Comparison of ENCODE assay signal across 1 cellular context in the genomic region with DNA sequence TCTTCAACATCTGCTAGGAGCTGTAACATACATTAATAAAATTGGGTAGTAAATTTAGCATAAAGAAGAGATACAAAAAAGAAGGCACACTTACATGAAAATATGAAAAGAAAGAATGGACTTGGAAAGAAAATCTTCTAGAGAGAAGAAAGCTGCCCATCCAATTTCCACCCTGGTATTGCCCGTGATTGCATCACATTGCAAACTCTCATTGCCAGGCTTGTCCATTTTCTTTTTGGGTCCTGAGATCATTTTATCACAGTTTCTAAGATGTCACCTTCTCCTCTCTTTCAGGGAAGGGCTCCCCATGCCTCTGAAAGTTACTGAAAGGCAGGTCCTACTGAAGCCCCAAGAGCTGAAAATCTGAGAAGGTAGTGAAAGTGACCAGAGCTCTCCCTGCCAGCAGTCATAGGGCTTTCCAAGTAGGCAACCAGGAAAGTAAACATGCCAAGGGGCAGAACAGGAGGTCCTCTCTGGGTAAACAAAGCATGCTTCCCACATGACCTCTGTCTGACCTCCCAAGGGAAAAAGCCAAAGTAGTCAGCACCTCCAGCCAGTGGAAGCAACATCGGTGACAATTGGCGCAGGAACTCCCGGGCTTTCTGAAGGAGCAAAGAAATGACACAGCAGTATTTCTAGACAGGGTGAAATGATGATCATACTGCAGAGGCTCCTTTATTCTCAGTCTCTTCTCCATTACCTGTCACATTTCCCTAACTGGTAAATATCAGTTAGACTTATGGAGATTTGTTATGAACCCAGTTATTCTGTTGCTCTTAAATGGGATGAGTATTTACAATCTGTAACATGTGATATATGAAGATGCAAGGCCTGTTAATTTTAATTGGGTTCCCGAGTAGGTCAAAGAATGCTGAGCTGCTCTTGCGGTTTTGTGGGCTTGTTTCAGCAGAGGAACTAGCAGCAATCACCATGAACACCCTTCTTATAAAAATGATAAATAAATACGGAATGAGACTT.
TF ChIP-seq lines count a peak whose summit lies in the region.

No MANE protein-coding gene starts in this region.

TF ChIP-seq in HEK293, 187 proteins besides CTCF, POLR2A, EP300 and RAD21 (continued from another document and continues in another):
- TF ChIP-seq, protein P1, sequence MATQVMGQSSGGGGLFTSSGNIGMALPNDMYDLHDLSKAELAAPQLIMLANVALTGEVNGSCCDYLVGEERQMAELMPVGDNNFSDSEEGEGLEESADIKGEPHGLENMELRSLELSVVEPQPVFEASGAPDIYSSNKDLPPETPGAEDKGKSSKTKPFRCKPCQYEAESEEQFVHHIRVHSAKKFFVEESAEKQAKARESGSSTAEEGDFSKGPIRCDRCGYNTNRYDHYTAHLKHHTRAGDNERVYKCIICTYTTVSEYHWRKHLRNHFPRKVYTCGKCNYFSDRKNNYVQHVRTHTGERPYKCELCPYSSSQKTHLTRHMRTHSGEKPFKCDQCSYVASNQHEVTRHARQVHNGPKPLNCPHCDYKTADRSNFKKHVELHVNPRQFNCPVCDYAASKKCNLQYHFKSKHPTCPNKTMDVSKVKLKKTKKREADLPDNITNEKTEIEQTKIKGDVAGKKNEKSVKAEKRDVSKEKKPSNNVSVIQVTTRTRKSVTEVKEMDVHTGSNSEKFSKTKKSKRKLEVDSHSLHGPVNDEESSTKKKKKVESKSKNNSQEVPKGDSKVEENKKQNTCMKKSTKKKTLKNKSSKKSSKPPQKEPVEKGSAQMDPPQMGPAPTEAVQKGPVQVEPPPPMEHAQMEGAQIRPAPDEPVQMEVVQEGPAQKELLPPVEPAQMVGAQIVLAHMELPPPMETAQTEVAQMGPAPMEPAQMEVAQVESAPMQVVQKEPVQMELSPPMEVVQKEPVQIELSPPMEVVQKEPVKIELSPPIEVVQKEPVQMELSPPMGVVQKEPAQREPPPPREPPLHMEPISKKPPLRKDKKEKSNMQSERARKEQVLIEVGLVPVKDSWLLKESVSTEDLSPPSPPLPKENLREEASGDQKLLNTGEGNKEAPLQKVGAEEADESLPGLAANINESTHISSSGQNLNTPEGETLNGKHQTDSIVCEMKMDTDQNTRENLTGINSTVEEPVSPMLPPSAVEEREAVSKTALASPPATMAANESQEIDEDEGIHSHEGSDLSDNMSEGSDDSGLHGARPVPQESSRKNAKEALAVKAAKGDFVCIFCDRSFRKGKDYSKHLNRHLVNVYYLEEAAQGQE (tag by site-specific recombination; IDR thresholded peaks at IDR 0.05): no peak
- TF ChIP-seq, protein P2, sequence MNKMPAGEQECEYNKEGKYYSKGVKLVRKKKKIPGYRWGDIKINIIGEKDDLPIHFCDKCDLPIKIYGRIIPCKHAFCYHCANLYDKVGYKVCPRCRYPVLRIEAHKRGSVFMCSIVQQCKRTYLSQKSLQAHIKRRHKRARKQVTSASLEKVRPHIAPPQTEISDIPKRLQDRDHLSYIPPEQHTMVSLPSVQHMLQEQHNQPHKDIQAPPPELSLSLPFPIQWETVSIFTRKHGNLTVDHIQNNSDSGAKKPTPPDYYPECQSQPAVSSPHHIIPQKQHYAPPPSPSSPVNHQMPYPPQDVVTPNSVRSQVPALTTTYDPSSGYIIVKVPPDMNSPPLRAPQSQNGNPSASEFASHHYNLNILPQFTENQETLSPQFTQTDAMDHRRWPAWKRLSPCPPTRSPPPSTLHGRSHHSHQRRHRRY (tag by site-specific recombination; IDR thresholded peaks at IDR 0.05): no peak
- no peak for TF ChIP-seq ZFP3 (tag by site-specific recombination; IDR thresholded peaks at IDR 0.05; ENCODE audit: low read depth)
- TF ChIP-seq ZNF843 (tag by site-specific recombination; IDR thresholded peaks at IDR 0.05): no peak
- TF ChIP-seq ZNF121 (tag by site-specific recombination; IDR thresholded peaks at IDR 0.05): no peak
- no peak for TF ChIP-seq BCL11A (tag by site-specific recombination; IDR thresholded peaks at IDR 0.05; ENCODE audit: low read depth)
- no peak for TF ChIP-seq TSHZ1 (tag by site-specific recombination; IDR thresholded peaks at IDR 0.05; ENCODE audit: borderline replicate concordance)
- no peak for TF ChIP-seq ZNF548 (tag by site-specific recombination; IDR thresholded peaks at IDR 0.05)
- TF ChIP-seq ZNF175 (tag by site-specific recombination; IDR thresholded peaks at IDR 0.05): no peak
- 0 out of 2 replicates have a peak, but pooled peaks have one; percentile 14 for TF ChIP-seq GLIS1 (tag by site-specific recombination; IDR thresholded peaks at IDR 0.05)
- no peak for TF ChIP-seq ZNF426 (tag by site-specific recombination; IDR thresholded peaks at IDR 0.05)
- TF ChIP-seq ZNF148 (tag by site-specific recombination; IDR thresholded peaks at IDR 0.05; ENCODE audit: borderline replicate concordance): no peak
- no peak for TF ChIP-seq ZNF433 (tag by site-specific recombination; IDR thresholded peaks at IDR 0.05; ENCODE audit: low read depth)
- no peak for TF ChIP-seq REPIN1 (tag by site-specific recombination; IDR thresholded peaks at IDR 0.05; ENCODE audit: low read depth)
- no peak for TF ChIP-seq ZNF600 (tag by site-specific recombination; IDR thresholded peaks at IDR 0.05)
- no peak for TF ChIP-seq ZNF513 (tag by site-specific recombination; IDR thresholded peaks at IDR 0.05)
- no peak for TF ChIP-seq ZBTB7A (tag by site-specific recombination; IDR thresholded peaks at IDR 0.05; ENCODE audit: low read depth)
- TF ChIP-seq ZNF169 (tag by site-specific recombination; IDR thresholded peaks at IDR 0.05): no peak
- no peak for TF ChIP-seq ZNF654 (tag by site-specific recombination; IDR thresholded peaks at IDR 0.05; ENCODE audit: low read depth)
- peak; percentile 47 for TF ChIP-seq ZNF335 (tag by site-specific recombination; conservative IDR thresholded peaks at IDR 0.05)
- TF ChIP-seq ZNF626 (tag by site-specific recombination; IDR thresholded peaks at IDR 0.05): no peak
- TF ChIP-seq ZNF776 (tag by site-specific recombination; IDR thresholded peaks at IDR 0.05; ENCODE audit: borderline replicate concordance): no peak
- no peak for TF ChIP-seq ZNF26 (tag by site-specific recombination; IDR thresholded peaks at IDR 0.05)
- no peak for TF ChIP-seq ZSCAN30 (tag by site-specific recombination; IDR thresholded peaks at IDR 0.05)
- TF ChIP-seq OSR2 (tag by site-specific recombination; IDR thresholded peaks at IDR 0.05): peak; percentile 53
- 0 out of 2 replicates have a peak, but pooled peaks have one; percentile 13 for TF ChIP-seq ZNF366 (tag by site-specific recombination; conservative IDR thresholded peaks at IDR 0.05)
- TF ChIP-seq SALL2 (tag by site-specific recombination; IDR thresholded peaks at IDR 0.05; ENCODE audit: borderline replicate concordance): no peak
- TF ChIP-seq ZNF670 (tag by site-specific recombination; IDR thresholded peaks at IDR 0.05; ENCODE audit: low read depth): no peak
- no peak for TF ChIP-seq ZBTB20 (tag by site-specific recombination; IDR thresholded peaks at IDR 0.05)
- no peak for TF ChIP-seq ZNF16 (tag by site-specific recombination; IDR thresholded peaks at IDR 0.05; ENCODE audit: low read depth)
- TF ChIP-seq, protein P3, sequence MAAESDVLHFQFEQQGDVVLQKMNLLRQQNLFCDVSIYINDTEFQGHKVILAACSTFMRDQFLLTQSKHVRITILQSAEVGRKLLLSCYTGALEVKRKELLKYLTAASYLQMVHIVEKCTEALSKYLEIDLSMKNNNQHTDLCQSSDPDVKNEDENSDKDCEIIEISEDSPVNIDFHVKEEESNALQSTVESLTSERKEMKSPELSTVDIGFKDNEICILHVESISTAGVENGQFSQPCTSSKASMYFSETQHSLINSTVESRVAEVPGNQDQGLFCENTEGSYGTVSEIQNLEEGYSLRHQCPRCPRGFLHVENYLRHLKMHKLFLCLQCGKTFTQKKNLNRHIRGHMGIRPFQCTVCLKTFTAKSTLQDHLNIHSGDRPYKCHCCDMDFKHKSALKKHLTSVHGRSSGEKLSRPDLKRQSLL (tag by site-specific recombination; IDR thresholded peaks at IDR 0.05): no peak
- TF ChIP-seq, protein P4, sequence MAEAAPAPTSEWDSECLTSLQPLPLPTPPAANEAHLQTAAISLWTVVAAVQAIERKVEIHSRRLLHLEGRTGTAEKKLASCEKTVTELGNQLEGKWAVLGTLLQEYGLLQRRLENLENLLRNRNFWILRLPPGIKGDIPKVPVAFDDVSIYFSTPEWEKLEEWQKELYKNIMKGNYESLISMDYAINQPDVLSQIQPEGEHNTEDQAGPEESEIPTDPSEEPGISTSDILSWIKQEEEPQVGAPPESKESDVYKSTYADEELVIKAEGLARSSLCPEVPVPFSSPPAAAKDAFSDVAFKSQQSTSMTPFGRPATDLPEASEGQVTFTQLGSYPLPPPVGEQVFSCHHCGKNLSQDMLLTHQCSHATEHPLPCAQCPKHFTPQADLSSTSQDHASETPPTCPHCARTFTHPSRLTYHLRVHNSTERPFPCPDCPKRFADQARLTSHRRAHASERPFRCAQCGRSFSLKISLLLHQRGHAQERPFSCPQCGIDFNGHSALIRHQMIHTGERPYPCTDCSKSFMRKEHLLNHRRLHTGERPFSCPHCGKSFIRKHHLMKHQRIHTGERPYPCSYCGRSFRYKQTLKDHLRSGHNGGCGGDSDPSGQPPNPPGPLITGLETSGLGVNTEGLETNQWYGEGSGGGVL (tag by site-specific recombination; IDR thresholded peaks at IDR 0.05): no peak
- TF ChIP-seq ZNF146 (tag by site-specific recombination; IDR thresholded peaks at IDR 0.05): no peak
- TF ChIP-seq, protein P5, sequence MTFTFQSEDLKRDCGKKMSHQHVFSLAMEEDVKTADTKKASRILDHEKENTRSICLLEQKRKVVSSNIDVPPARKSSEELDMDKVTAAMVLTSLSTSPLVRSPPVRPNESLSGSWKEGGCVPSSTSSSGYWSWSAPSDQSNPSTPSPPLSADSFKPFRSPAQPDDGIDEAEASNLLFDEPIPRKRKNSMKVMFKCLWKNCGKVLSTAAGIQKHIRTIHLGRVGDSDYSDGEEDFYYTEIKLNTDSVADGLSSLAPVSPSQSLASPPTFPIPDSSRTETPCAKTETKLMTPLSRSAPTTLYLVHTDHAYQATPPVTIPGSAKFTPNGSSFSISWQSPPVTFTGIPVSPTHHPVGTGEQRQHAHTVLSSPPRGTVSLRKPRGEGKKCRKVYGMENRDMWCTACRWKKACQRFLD (tag by site-specific recombination; IDR thresholded peaks at IDR 0.05): no peak
- no peak for TF ChIP-seq ZNF341 (tag by site-specific recombination; IDR thresholded peaks at IDR 0.05; ENCODE audit: low read depth)
- TF ChIP-seq RBAK (tag by site-specific recombination; IDR thresholded peaks at IDR 0.05): no peak
